8 cellular contexts compared by ENCODE assay signal in the genomic region with DNA sequence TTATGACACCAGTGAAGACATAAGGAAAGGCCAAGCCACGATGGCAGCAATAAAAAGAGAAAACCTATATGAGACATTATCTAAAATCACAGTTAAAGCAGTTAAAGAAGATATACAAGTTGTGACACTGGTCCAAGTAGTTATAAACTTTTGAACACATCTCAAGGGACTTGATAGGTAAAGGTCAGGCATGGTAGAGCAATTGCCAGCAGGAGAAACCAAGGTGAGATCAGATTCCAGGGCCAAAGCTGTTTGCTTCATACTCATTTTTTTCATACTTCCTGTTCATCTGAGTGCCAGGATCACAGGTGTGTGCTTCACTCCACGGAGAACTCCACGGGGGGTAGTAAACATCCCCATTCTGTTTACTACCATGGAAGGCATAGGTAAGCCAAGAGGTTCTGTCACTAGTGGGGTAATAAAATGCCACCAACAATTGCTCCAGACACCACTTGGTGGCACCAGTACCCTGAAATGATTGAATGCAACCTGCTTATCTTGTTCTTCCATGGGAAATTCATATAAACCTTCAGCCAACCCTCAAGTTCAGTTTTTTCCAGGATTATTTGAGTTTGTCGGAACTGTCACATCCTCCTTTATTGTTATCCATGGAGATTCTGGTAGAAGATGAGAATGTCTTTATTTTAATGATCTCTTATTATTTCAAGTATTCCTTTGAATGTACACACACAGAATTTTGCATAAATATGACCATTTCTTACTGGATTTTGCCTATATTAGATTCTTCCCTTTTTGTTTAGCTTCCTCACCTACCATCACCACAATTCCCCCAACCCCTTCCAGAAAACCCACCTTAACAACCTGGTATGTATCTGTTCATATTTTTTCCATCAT. TPM values are rescaled to one million over a fixed set of nuclear protein-coding genes. Genes with fewer than 3 reads are reported as not detected.
DNase-seq lines count a peak whose midpoint lies in the region; ATAC-seq, FAIRE-seq and TF ChIP-seq lines count a peak whose summit lies in the region.

No MANE protein-coding gene starts in this region.

- H3K9me3 Mint-ChIP-seq in CD8-positive, alpha-beta memory T cell = no peaks in the 10 kb centered on the region

- H3K27me3 Mint-ChIP-seq in CD8-positive, alpha-beta memory T cell = no peaks in the 10 kb centered on the region

- no peak overlapping the region for H3K23ac ChIP-seq in IMR-90 (ENCODE audit: low read depth, low read length)

- H3K4ac ChIP-seq in IMR-90 (ENCODE audit: low read depth, low read length) = no peak overlapping the region

- TF ChIP-seq RAD21 in IMR-90 (IDR thresholded peaks at IDR 0.05; ENCODE audit: low read length) = no peak

- no peak overlapping the region for H3K27ac ChIP-seq in IMR-90 (ENCODE audit: insufficient read depth, low read length)
- no peak overlapping the region for H3K27ac ChIP-seq in CD8-positive, alpha-beta memory T cell (ENCODE audit: low read depth, low read length)

- no peaks in the 10 kb centered on the region for H3K36me3 ChIP-seq in IMR-90 (ENCODE audit: control insufficient read depth, insufficient read depth, low read length)
- no peaks in the 10 kb centered on the region for H3K36me3 ChIP-seq in CD8-positive, alpha-beta memory T cell (ENCODE audit: insufficient read depth, low read length)

- WGBS in IMR-90 (ENCODE audit: extremely low coverage in 2 of 2, insufficient read length in 1 of 2), 2 experiments = no CpG with 5 or more reads among the region's 4 CpGs

- TF ChIP-seq CTCF in GM12872 (IDR thresholded peaks at IDR 0.05; ENCODE audit: insufficient read depth, low read depth, low read length) (peak; percentile 47), IMR-90 (conservative IDR thresholded peaks at IDR 0.05; ENCODE audit: low read depth, low read length) (no peak), fibroblast of mammary gland (conservative IDR thresholded peaks at IDR 0.05; ENCODE audit: control insufficient read depth, insufficient read depth, low read depth, low read length) (peak; percentile 50)

- H2BK15ac ChIP-seq in IMR-90 (ENCODE audit: low read depth, low read length) = no peak overlapping the region

- no peak overlapping the region for H3K9ac ChIP-seq in IMR-90 (ENCODE audit: low read depth, low read length)

- in situ Hi-C loops in IMR-90 (cut with MboI; ENCODE audit: low sequenced_read_pairs) = no loop called here

- no peak overlapping the region for H2AFZ ChIP-seq in IMR-90 (replicated peaks; ENCODE audit: low read length, poor library complexity)

- no peak overlapping the region for H2AK5ac ChIP-seq in IMR-90 (ENCODE audit: low read depth, low read length)

- no peak for TF ChIP-seq POLR2A in IMR-90 (IDR thresholded peaks at IDR 0.05; ENCODE audit: low read depth, low read length)

- H3K14ac ChIP-seq in IMR-90 (replicated peaks; ENCODE audit: low read depth, low read length) = no peak overlapping the region

- peak; percentile 0 for DNase-seq in IMR-90
- peak; percentile 10 for DNase-seq in RCC 7860 (ENCODE audit: low spot score)
- peak; percentile 43 for DNase-seq in fibroblast of mammary gland (ENCODE audit: low read depth)
- peak; percentile 4 for DNase-seq in pulmonary artery endothelial cell (ENCODE audit: low read depth, low spot score)
- DNase-seq in CD8-positive, alpha-beta memory T cell = no peak
- DNase-seq in left cardiac atrium = no peak

- H3K18ac ChIP-seq in IMR-90 (ENCODE audit: low read depth, low read length) = no peak overlapping the region

- no peak overlapping the region for H2BK20ac ChIP-seq in IMR-90 (ENCODE audit: low read depth, low read length)

- dilution Hi-C loops in IMR-90 (cut with HindIII; ENCODE audit: low sequenced_read_pairs, unreplicated experiment) = no loop called here

- no peaks in the 10 kb centered on the region for H3K9me3 ChIP-seq in IMR-90 (ENCODE audit: control insufficient read depth, insufficient read depth, low read length)
- H3K9me3 ChIP-seq in CD8-positive, alpha-beta memory T cell (ENCODE audit: low read length) = no peaks in the 10 kb centered on the region

- CTCF ChIA-PET in IMR-90 (lab: Yijun Ruan, JAX) = no interaction called here
- CTCF ChIA-PET in CD8-positive, alpha-beta memory T cell (lab: Charles Lee) = no interaction called here

- no peak overlapping the region for H4K5ac ChIP-seq in IMR-90 (ENCODE audit: low read depth, low read length)

- H3K9me1 ChIP-seq in IMR-90 (ENCODE audit: insufficient read depth, low read length) = no peaks in the 10 kb centered on the region

- no peak overlapping the region for H4K8ac ChIP-seq in IMR-90 (ENCODE audit: low read depth in 2 of 2, low read length in 2 of 2)

- POLR2A ChIA-PET in IMR-90 (lab: Charles Lee; ENCODE audit: unreplicated experiment) = no interaction called here
- POLR2A ChIA-PET in CD8-positive, alpha-beta memory T cell (lab: Charles Lee) = no interaction called here

- H2BK5ac ChIP-seq in IMR-90 (ENCODE audit: low read depth, low read length, poor library complexity, severe bottlenecking) = no peak overlapping the region

- H4K20me1 ChIP-seq in IMR-90 (ENCODE audit: insufficient read depth, low read length) = no peaks in the 10 kb centered on the region

- H4K91ac ChIP-seq in IMR-90 (ENCODE audit: insufficient read depth, low read depth, low read length) = no peak overlapping the region

- no peak for FAIRE-seq in RCC 7860 (lab: Jason Lieb, UNC)

- intact Hi-C loops in IMR-90 (cut with micrococcal nuclease) (no loop called here), left cardiac atrium (cut with DNase I) (no loop called here)

- no peak for ATAC-seq in IMR-90 (ENCODE audit: low read depth)
- ATAC-seq in GM21423 (IDR thresholded peaks at IDR 0.05; ENCODE audit: unreplicated experiment) = no peak
- ATAC-seq in left cardiac atrium = no peak

- BruUV-seq in IMR-90 (replicated peaks; lab: Mats Ljungman, UMichigan) = no TSS peak

- no peaks in the 10 kb centered on the region for H3K4me1 ChIP-seq in IMR-90 (ENCODE audit: control insufficient read depth, insufficient read depth, low read length)
- no peaks in the 10 kb centered on the region for H3K4me1 ChIP-seq in CD8-positive, alpha-beta memory T cell (ENCODE audit: insufficient read depth, low read length)

- no peak overlapping the region for H2BK120ac ChIP-seq in IMR-90 (ENCODE audit: low read depth, low read length)

- H3K4me2 ChIP-seq in IMR-90 (ENCODE audit: low read depth, low read length) = no peak overlapping the region

- H3K27ac Mint-ChIP-seq in CD8-positive, alpha-beta memory T cell = peak overlapping the region in 1 of 8 donors; percentile 0

- no peaks in the 10 kb centered on the region for H3K79me1 ChIP-seq in IMR-90 (ENCODE audit: low read depth in 1 of 2, low read length in 2 of 2)

- no peak overlapping the region for H3K4me3 ChIP-seq in IMR-90 (ENCODE audit: insufficient read depth, low read depth, low read length)
- H3K4me3 ChIP-seq in fibroblast of mammary gland (ENCODE audit: control insufficient read depth, low read depth, low read length) = no peak overlapping the region
- H3K4me3 ChIP-seq in CD8-positive, alpha-beta memory T cell (ENCODE audit: low read length) = no peak overlapping the region

- no peak overlapping the region for H3K56ac ChIP-seq in IMR-90 (ENCODE audit: extremely low read depth, insufficient read depth, low read length)

- no peak overlapping the region for H3K4me3 Mint-ChIP-seq in CD8-positive, alpha-beta memory T cell

- no peaks in the 10 kb centered on the region for H3K4me1 Mint-ChIP-seq in CD8-positive, alpha-beta memory T cell

- H3K27me3 ChIP-seq in IMR-90 (ENCODE audit: control insufficient read depth, insufficient read depth, low read length) = no peaks in the 10 kb centered on the region
- no peaks in the 10 kb centered on the region for H3K27me3 ChIP-seq in CD8-positive, alpha-beta memory T cell (ENCODE audit: insufficient read depth, low read length, poor library complexity, severe bottlenecking)

- no peak overlapping the region for H2AK9ac ChIP-seq in IMR-90 (replicated peaks; ENCODE audit: low read depth, low read length, poor library complexity)

- no peaks in the 10 kb centered on the region for H3K36me3 Mint-ChIP-seq in CD8-positive, alpha-beta memory T cell

TF ChIP-seq in IMR-90, 13 proteins besides CTCF, POLR2A, EP300 and RAD21:
- no peak for TF ChIP-seq CHD1 (IDR thresholded peaks at IDR 0.05; ENCODE audit: low read depth, low read length)

RNA-seq across cellular contexts. Expression of a gene that starts 59.2 kb away (rescaled TPM):
- total RNA-seq in IMR-90 (2012; rRNA removed) (not detected in 2 replicates), pulmonary artery endothelial cell (0.18 and 0.33 TPM in 2 replicates), left cardiac atrium (1 to 10 TPM in 1 of 2 donors, under 1 TPM in 1; 0.68 to 1.2 TPM)
- polyA plus RNA-seq in IMR-90 (2012; rRNA removed) = not detected in 2 replicates
- polyA plus RNA-seq in IMR-90 (2012; cell fraction: cytosol; rRNA removed) = not detected in 2 replicates
- polyA plus RNA-seq in IMR-90 (2012; cell fraction: nucleus; rRNA removed; ENCODE audit: low replicate concordance) = not detected in 2 replicates
- total RNA-seq in CD8-positive, alpha-beta memory T cell = not detected
- polyA plus RNA-seq in CD8-positive, alpha-beta memory T cell = not detected

Comparison
In these comparisons a context has a peak if more than half of its experiments do, and no peak if none do; other contexts are left out.
1. DNase-seq: peak in IMR-90 (single experiment), RCC 7860 (single experiment), fibroblast of mammary gland (single experiment) and pulmonary artery endothelial cell (single experiment); none in CD8-positive, alpha-beta memory T cell (0 of 5) and left cardiac atrium (single experiment).